ENCODE assay signal across 8 cellular contexts in the genomic region with DNA sequence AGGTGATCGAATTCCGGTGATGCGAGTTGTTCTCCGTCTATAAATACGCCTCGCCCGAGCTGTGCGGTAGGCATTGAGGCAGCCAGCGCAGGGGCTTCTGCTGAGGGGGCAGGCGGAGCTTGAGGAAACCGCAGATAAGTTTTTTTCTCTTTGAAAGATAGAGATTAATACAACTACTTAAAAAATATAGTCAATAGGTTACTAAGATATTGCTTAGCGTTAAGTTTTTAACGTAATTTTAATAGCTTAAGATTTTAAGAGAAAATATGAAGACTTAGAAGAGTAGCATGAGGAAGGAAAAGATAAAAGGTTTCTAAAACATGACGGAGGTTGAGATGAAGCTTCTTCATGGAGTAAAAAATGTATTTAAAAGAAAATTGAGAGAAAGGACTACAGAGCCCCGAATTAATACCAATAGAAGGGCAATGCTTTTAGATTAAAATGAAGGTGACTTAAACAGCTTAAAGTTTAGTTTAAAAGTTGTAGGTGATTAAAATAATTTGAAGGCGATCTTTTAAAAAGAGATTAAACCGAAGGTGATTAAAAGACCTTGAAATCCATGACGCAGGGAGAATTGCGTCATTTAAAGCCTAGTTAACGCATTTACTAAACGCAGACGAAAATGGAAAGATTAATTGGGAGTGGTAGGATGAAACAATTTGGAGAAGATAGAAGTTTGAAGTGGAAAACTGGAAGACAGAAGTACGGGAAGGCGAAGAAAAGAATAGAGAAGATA. TPM values are rescaled to one million over a fixed set of nuclear protein-coding genes. Genes with fewer than 3 reads are reported as not detected.
DNase-seq lines count a peak whose midpoint lies in the region; ATAC-seq and TF ChIP-seq lines count a peak whose summit lies in the region.

A gene (plus strand): TSS at position 69 of the 736 bp plus-strand sequence.

- no peaks in the 10 kb centered on the region for H3K36me3 ChIP-seq in kidney epithelial cell (ENCODE audit: control insufficient read depth, insufficient read depth, low read length)

- no peaks in the 10 kb centered on the region for H3K27me3 ChIP-seq in kidney epithelial cell (ENCODE audit: control insufficient read depth, insufficient read depth, low read length)

- H3K4me3 ChIP-seq in kidney epithelial cell (ENCODE audit: low read depth, low read length) = peak within 1 kb of the TSS; percentile 84

- no peak for TF ChIP-seq CTCF in kidney epithelial cell (IDR thresholded peaks at IDR 0.05; ENCODE audit: insufficient read depth, low read length, poor library complexity, severe bottlenecking)

- DNase-seq in DMS 273 (lab: John Stamatoyannopoulos, UW; ENCODE audit: unreplicated experiment) (peak; percentile 95), NCI-H446 (lab: John Stamatoyannopoulos, UW) (peak; percentile 93 to 98), cerebellar cortex (ENCODE audit: low spot score) (peak; percentile 95), kidney epithelial cell (ENCODE audit: low read depth) (no peak)
- DNase-seq in stimulated activated CD4-positive, alpha-beta T cell treated with anti-CD3 and anti-CD28 coated beads, Interleukin-15, amount 100 ng/mL, for 24 hours = peak; percentile 92

- ATAC-seq in HG03025 (IDR thresholded peaks at IDR 0.05; ENCODE audit: low FRiP score, unreplicated experiment) (peak; percentile 28), GM18909 (IDR thresholded peaks at IDR 0.05; ENCODE audit: poor library complexity, unreplicated experiment) (no peak)
- peak; percentile 11 to 23 for ATAC-seq in activated CD4-positive, CD25-positive, alpha-beta regulatory T cell treated with anti-CD3 and anti-CD28 coated beads, Interleukin-2, amount 50 U/mL, for 24 hours

RNA-seq across cellular contexts. Expression of the gene that starts here (rescaled TPM):
- total RNA-seq in kidney epithelial cell = 1,605 and 1,895 TPM in 2 replicates
